8 cellular contexts compared by ENCODE assay signal in the genomic region with DNA sequence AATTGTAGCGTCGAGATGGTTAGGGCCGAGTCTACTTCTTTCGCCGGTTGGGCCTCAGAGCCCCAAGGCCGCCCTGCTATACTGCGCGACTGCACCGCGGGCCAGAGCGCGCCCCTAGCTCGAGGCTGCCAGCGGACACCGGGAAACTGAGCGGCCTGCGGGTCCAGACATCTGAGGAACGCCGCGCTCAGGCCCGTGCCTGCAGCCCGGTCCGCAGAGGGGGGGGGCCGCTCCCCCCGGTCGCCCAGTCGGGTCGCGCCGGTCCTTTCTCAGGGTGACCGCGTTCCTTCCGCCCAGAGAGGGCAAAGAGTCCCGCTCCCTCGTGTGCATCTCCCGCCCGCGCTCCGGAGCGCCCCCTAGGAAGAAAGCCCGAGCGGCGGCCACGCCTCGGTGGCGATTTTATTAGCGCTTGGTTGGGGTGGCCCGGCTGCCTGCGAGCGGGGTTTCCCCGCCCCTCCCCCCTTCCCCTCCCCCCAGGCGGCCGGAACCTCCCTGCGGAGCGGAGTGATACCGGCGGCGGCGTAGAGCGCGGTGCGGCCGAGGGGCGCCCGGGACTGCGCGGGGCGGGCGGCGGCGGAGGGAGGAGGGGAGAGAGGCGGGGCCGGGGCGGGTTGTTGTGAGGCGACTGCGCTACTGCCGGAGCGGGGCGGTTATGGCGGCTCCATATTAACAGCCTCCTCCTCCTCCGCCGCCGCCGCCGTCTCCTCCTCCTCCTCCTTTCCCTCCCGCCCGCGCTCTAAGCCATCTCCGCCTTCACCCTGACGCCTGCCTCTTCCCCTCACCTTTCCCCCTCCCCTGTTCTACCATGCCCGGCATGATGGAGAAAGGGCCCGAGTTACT. TPM values are rescaled to one million over a fixed set of nuclear protein-coding genes. Genes with fewer than 3 reads are reported as not detected.
DNase-seq lines count a peak whose midpoint lies in the region; ATAC-seq and TF ChIP-seq lines count a peak whose summit lies in the region.

A gene (plus strand): TSS at position 611 of the 840 bp plus-strand sequence. CDS start 195 bp downstream, at position 806.

- DNase-seq in AG04449 (ENCODE audit: low read depth, low spot score) (no peak), NCI-H2196 (lab: John Stamatoyannopoulos, UW; ENCODE audit: unreplicated experiment) (peak; percentile 97), T47D (ENCODE audit: low read depth in 1 of 2, low spot score in 1 of 2) (peak; percentile 71 to 97), iPS-NIHi11 (ENCODE audit: low spot score) (peak; percentile 86), smooth muscle cell (lab: John Stamatoyannopoulos, UW; ENCODE audit: unreplicated experiment) (peak; percentile 92)

- H3K4me2 ChIP-seq in smooth muscle cell: peak within 1 kb of the TSS; percentile 90

- in situ Hi-C loops in T47D (cut with HindIII; ENCODE audit: low pct_unique_long_range_greater_than_20kb, low sequenced_read_pairs): no loop called here

- H3K27ac ChIP-seq in VCaP: peak within 1 kb of the TSS; percentile 100
- H3K27ac ChIP-seq in smooth muscle cell (ENCODE audit: low read depth): peak within 1 kb of the TSS; percentile 95

- TF ChIP-seq CTCF in AG04449 (IDR thresholded peaks at IDR 0.05; ENCODE audit: insufficient read depth, low read length, missing control alignments): peak; percentile 77
- TF ChIP-seq CTCF in VCaP (conservative IDR thresholded peaks at IDR 0.05): peak; percentile 73
- peak; percentile 61 for TF ChIP-seq CTCF in smooth muscle cell (IDR thresholded peaks at IDR 0.05; ENCODE audit: borderline replicate concordance, insufficient read depth, poor library complexity, severe bottlenecking)

- peak within 1 kb of the TSS; percentile 93 for H3K4me3 ChIP-seq in AG04449 (ENCODE audit: low read depth, low read length)
- H3K4me3 ChIP-seq in smooth muscle cell: peak within 1 kb of the TSS; percentile 97

- peak within 1 kb of the TSS; percentile 90 for H2AFZ ChIP-seq in smooth muscle cell (ENCODE audit: low read depth)

- peak within 1 kb of the TSS; percentile 80 for H3K9ac ChIP-seq in smooth muscle cell (ENCODE audit: low read depth)

- H3K79me2 ChIP-seq in smooth muscle cell (ENCODE audit: low read depth): peaks cover 24% of the 10 kb centered on the region

- no peaks in the 10 kb centered on the region for H3K27me3 ChIP-seq in smooth muscle cell (ENCODE audit: low read depth)

- CTCF ChIA-PET in AG04449 (lab: Yijun Ruan, JAX): interaction anchor here (0.9 to 1.8 kb wide), 9 partner anchors 8 to 1115 kb away, joined by 3 to 6 read pairs (median 3); no protein-coding TSS in a partner anchor

- no peaks in the 10 kb centered on the region for H3K36me3 ChIP-seq in smooth muscle cell (ENCODE audit: low read depth)

- no peaks in the 10 kb centered on the region for H3K9me3 ChIP-seq in smooth muscle cell (replicated peaks; ENCODE audit: low read depth)

- H3K4me1 ChIP-seq in smooth muscle cell (ENCODE audit: low read depth): peaks cover 22% of the 10 kb centered on the region

- peaks cover 19% of the 10 kb centered on the region for H3F3A ChIP-seq in smooth muscle cell (ENCODE audit: low read depth)

- POLR2A ChIA-PET in AG04449 (lab: Yijun Ruan, JAX): interaction anchor here (0.7 to 1.0 kb wide), 3 partner anchors 15 to 885 kb away, joined by 3 to 4 read pairs (median 3); no protein-coding TSS in a partner anchor

- peak; percentile 66 for ATAC-seq in GM18868 (IDR thresholded peaks at IDR 0.05; ENCODE audit: unreplicated experiment)
- peak; percentile 58 for ATAC-seq in HG03103 (IDR thresholded peaks at IDR 0.05; ENCODE audit: low read depth, unreplicated experiment)

- H4K20me1 ChIP-seq in smooth muscle cell (ENCODE audit: low read depth): peaks cover 19% of the 10 kb centered on the region

- 0% methylated on average over 45 of the region's 92 CpGs for WGBS in smooth muscle cell (ENCODE audit: low lambda C conversion rate)

RNA-seq across cellular contexts. Expression of the gene that starts here (rescaled TPM):
- total RNA-seq in smooth muscle cell: 27.7 and 32.5 TPM in 2 replicates
- polyA plus RNA-seq in smooth muscle cell: 22.0 and 22.5 TPM in 2 replicates
